ENCODE assay signal across 10 cellular contexts in genomic region chr1:5423109-5423508, GRCh38.
DNase-seq lines count a peak whose midpoint lies in the region; ATAC-seq and TF ChIP-seq lines count a peak whose summit lies in the region.
"Had no signal": no experiment of that assay in that cellular context is flagged by ENCODE, and none has a peak within 500 bp of the region (broad histone marks: within the 10 kb centered on the region; RNA-seq: fewer than 3 reads in every experiment).

No MANE protein-coding gene starts in this region.

- no peaks in the 10 kb centered on the region for H4K20me1 ChIP-seq in DND-41 (ENCODE audit: insufficient read depth, low read length)

- no peak overlapping the region for H3K4me3 ChIP-seq in DND-41 (ENCODE audit: low read depth in 1 of 2, low read length in 2 of 2)
- H3K4me3 ChIP-seq in neuronal stem cell (ENCODE audit: low read length in 2 of 2), result no peak overlapping the region

- H3K18ac ChIP-seq in neuronal stem cell (ENCODE audit: low read length), result peak overlapping the region; percentile 68

- H3K14ac ChIP-seq in neuronal stem cell (ENCODE audit: low read length), result peak overlapping the region; percentile 9

- TF ChIP-seq CTCF in DND-41 (IDR thresholded peaks at IDR 0.05; ENCODE audit: borderline replicate concordance, extremely low read depth, low read length, poor library complexity, severe bottlenecking), result no peak

- H3K4me1 ChIP-seq in DND-41 (ENCODE audit: insufficient read depth, low read length), result peaks cover 9% of the 10 kb centered on the region
- peaks cover 9 to 11% of the 10 kb centered on the region in 2 donors for H3K4me1 ChIP-seq in neuronal stem cell (ENCODE audit: control insufficient read depth in 2 of 2, insufficient read depth in 1 of 2, low read depth in 1 of 2, low read length in 2 of 2)

- H2BK12ac ChIP-seq in neuronal stem cell (ENCODE audit: low read length), result peak overlapping the region; percentile 7

- peak overlapping the region; percentile 40 for H2BK5ac ChIP-seq in neuronal stem cell (ENCODE audit: low read length)

- no peak overlapping the region for H3K27ac Mint-ChIP-seq in activated T-cell treated with anti-CD3 and anti-CD28 coated beads, Interleukin-2, amount 50 U/mL, for 72 hours
- H3K27ac Mint-ChIP-seq in stimulated activated memory B cell treated with anti-CD40 and anti-IgM and Interleukin-4, amounts not matched to agents 10 μg/mL and 1 μg/mL and 100 μg/mL, for 72 hours, result no peak overlapping the region
- H3K27ac Mint-ChIP-seq: progenitor cell of endocrine pancreas had no signal

- no peaks in the 10 kb centered on the region for H3K9me3 ChIP-seq in DND-41 (ENCODE audit: insufficient read depth, low read length, severe bottlenecking)
- H3K9me3 ChIP-seq in neuronal stem cell (replicated peaks in 1 of 2; ENCODE audit: control insufficient read depth in 2 of 2, insufficient read depth in 1 of 2, low read depth in 1 of 2, low read length in 2 of 2), result no peaks in the 10 kb centered on the region

- H3K9ac ChIP-seq in DND-41 (ENCODE audit: low read depth, low read length), result no peak overlapping the region
- no peak overlapping the region for H3K9ac ChIP-seq in neuronal stem cell (ENCODE audit: low read depth, low read length, poor library complexity)

- H3K27ac ChIP-seq in DND-41 (ENCODE audit: low read length), result no peak overlapping the region
- H3K27ac ChIP-seq in neuronal stem cell (replicated peaks; ENCODE audit: low read length), result no peak overlapping the region

- H4K8ac ChIP-seq in neuronal stem cell (ENCODE audit: low read depth, low read length), result no peak overlapping the region

- H3K4ac ChIP-seq in neuronal stem cell (ENCODE audit: low read length), result no peak overlapping the region

- no peak overlapping the region for H2AFZ ChIP-seq in DND-41 (ENCODE audit: low read depth, low read length)
- H2AFZ ChIP-seq in neuronal stem cell (ENCODE audit: low read length), result no peak overlapping the region

- no peaks in the 10 kb centered on the region for H3K9me3 Mint-ChIP-seq in activated T-cell treated with anti-CD3 and anti-CD28 coated beads, Interleukin-2, amount 50 U/mL, for 72 hours
- no peaks in the 10 kb centered on the region for H3K9me3 Mint-ChIP-seq in stimulated activated memory B cell treated with anti-CD40 and anti-IgM and Interleukin-4, amounts not matched to agents 10 μg/mL and 1 μg/mL and 100 μg/mL, for 72 hours

- H3K4me2 ChIP-seq in DND-41 (ENCODE audit: insufficient read depth, low read length) (peak overlapping the region; percentile 11; the same call in 1 of the 2 replicates), neuronal stem cell (ENCODE audit: insufficient read depth, low read length, poor library complexity, severe bottlenecking) (no peak overlapping the region)

- peak overlapping the region; percentile 22 for H2BK120ac ChIP-seq in neuronal stem cell (ENCODE audit: low read depth, low read length)

- DNase-seq in DND-41, result peak; percentile 43
- peak; percentile 15 to 30 for DNase-seq in NOMO-1 (lab: John Stamatoyannopoulos, UW; ENCODE audit: unreplicated experiment in 2 of 2)
- peak; percentile 3 to 28 for DNase-seq in activated T-cell treated with anti-CD3 and anti-CD28 coated beads, Interleukin-2, amount 50 U/mL, for 72 hours
- DNase-seq in neuronal stem cell (ENCODE audit: low spot score), result no peak
- DNase-seq in hypothalamus (lab: John Stamatoyannopoulos, UW), result no peak
- DNase-seq: GDM1 had no signal

- peak overlapping the region; percentile 82 for H2AK5ac ChIP-seq in neuronal stem cell (ENCODE audit: low read depth, low read length)

- WGBS in neuronal stem cell (ENCODE audit: extremely low coverage in 2 of 2, insufficient read length in 2 of 2, insufficient replicate concordance in 1 of 2), 2 donors, result no CpG with 5 or more reads among the region's 10 CpGs

- no peaks in the 10 kb centered on the region for H3K79me2 ChIP-seq in DND-41 (ENCODE audit: insufficient read depth, low read length)

- H3K36me3 Mint-ChIP-seq in activated T-cell treated with anti-CD3 and anti-CD28 coated beads, Interleukin-2, amount 50 U/mL, for 72 hours (ENCODE audit: insufficient read depth in 2 of 2), result no peaks in the 10 kb centered on the region
- H3K36me3 Mint-ChIP-seq in stimulated activated memory B cell treated with anti-CD40 and anti-IgM and Interleukin-4, amounts not matched to agents 10 μg/mL and 1 μg/mL and 100 μg/mL, for 72 hours, result no peaks in the 10 kb centered on the region

- H3K4me1 Mint-ChIP-seq in activated T-cell treated with anti-CD3 and anti-CD28 coated beads, Interleukin-2, amount 50 U/mL, for 72 hours (ENCODE audit: low read depth), result peaks cover 11% of the 10 kb centered on the region
- H3K4me1 Mint-ChIP-seq in stimulated activated memory B cell treated with anti-CD40 and anti-IgM and Interleukin-4, amounts not matched to agents 10 μg/mL and 1 μg/mL and 100 μg/mL, for 72 hours, result no peaks in the 10 kb centered on the region

- H3K79me1 ChIP-seq in neuronal stem cell (ENCODE audit: low read depth, low read length), result no peaks in the 10 kb centered on the region

- H4K91ac ChIP-seq in neuronal stem cell (ENCODE audit: low read depth, low read length, poor library complexity), result no peak overlapping the region

- H3K27me3 ChIP-seq in DND-41 (ENCODE audit: insufficient read depth, low read length, poor library complexity) (peaks cover 33% of the 10 kb centered on the region), neuronal stem cell (ENCODE audit: control insufficient read depth in 3 of 3, insufficient read depth in 3 of 3, low read depth in 1 of 3, low read length in 3 of 3) (peaks cover 0 to 38% (median 0%) of the 10 kb centered on the region in 3 experiments)

- no peak overlapping the region for H3K23ac ChIP-seq in neuronal stem cell (ENCODE audit: low read depth, low read length, poor library complexity)

- peaks cover 20% of the 10 kb centered on the region for H3K27me3 Mint-ChIP-seq in activated T-cell treated with anti-CD3 and anti-CD28 coated beads, Interleukin-2, amount 50 U/mL, for 72 hours (ENCODE audit: low read depth)
- H3K27me3 Mint-ChIP-seq in stimulated activated memory B cell treated with anti-CD40 and anti-IgM and Interleukin-4, amounts not matched to agents 10 μg/mL and 1 μg/mL and 100 μg/mL, for 72 hours, result peaks cover 23% of the 10 kb centered on the region

- no peak overlapping the region for H3K4me3 Mint-ChIP-seq in activated T-cell treated with anti-CD3 and anti-CD28 coated beads, Interleukin-2, amount 50 U/mL, for 72 hours
- no peak overlapping the region for H3K4me3 Mint-ChIP-seq in stimulated activated memory B cell treated with anti-CD40 and anti-IgM and Interleukin-4, amounts not matched to agents 10 μg/mL and 1 μg/mL and 100 μg/mL, for 72 hours

- ATAC-seq in DND-41 (ENCODE audit: insufficient read depth, low read depth) (peak; percentile 87), HG03460 (IDR thresholded peaks at IDR 0.05; ENCODE audit: unreplicated experiment) (no peak), HG03439 (IDR thresholded peaks at IDR 0.05; ENCODE audit: unreplicated experiment) (no peak)
- ATAC-seq in activated T-cell treated with anti-CD3 and anti-CD28 coated beads, Interleukin-2, amount 50 U/mL, for 72 hours (replicated peaks in 1 of 2), result peak in 1 of 2 donors; percentile 66
- ATAC-seq in stimulated activated memory B cell treated with anti-CD40 and anti-IgM and Interleukin-4, amounts not matched to agents 10 μg/mL and 1 μg/mL and 100 μg/mL, for 72 hours, result no peak

- no peaks in the 10 kb centered on the region for H3K36me3 ChIP-seq in DND-41 (ENCODE audit: insufficient read depth, low read length)
- H3K36me3 ChIP-seq in neuronal stem cell (replicated peaks in 1 of 2; ENCODE audit: control insufficient read depth in 2 of 2, insufficient read depth in 2 of 2, low read length in 2 of 2), result no peaks in the 10 kb centered on the region

- no peak overlapping the region for H2BK15ac ChIP-seq in neuronal stem cell (ENCODE audit: low read length)

Comparison
In these comparisons a context has a peak if more than half of its experiments do, and no peak if none do; other contexts are left out.
1. DNase-seq: peak in DND-41 (single experiment), NOMO-1 (2 of 2) and activated T-cell treated with anti-CD3 and anti-CD28 coated beads, Interleukin-2, amount 50 U/mL, for 72 hours (2 of 2); none in neuronal stem cell (single experiment) and hypothalamus (0 of 51).